21 cellular contexts compared by ENCODE assay signal in the genomic region with DNA sequence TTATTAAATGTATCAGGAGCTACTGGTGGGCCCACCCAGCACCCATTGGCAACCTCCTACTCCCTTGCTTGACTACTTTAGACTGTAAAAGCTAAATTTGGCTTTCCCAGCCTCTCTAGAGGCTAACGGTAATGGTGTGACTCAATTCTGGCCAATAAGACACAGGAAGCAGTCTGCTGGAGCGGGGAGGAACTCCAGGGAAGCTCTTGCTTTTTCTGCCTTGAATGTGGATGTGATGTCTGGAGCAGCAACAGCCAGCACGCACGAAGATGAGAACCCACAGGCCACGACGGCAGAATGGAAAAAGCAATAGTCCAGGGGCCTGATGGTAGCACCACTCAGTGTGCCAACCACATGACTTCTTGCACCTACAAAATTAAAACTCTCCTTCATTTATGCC.
A peak's percentile ranks its signal among the peaks of the same experiment; 100 is the strongest.
DNase-seq lines count a peak whose midpoint lies in the region; ATAC-seq and TF ChIP-seq lines count a peak whose summit lies in the region.
"Had no signal": no experiment of that assay in that cellular context is flagged by ENCODE, and none has a peak within 500 bp of the region (broad histone marks: within the 10 kb centered on the region; RNA-seq: fewer than 3 reads in every experiment).

No MANE protein-coding gene starts in this region.

- no peak overlapping the region for H3K4me3 ChIP-seq in BLaER1 treated with 17β-estradiol and CSF1 and Interleukin-3, amounts not matched to agents 10 nM and 100 nM
- H3K4me3 ChIP-seq in astrocyte of the spinal cord (ENCODE audit: low read depth, low read length) (no peak overlapping the region), foreskin fibroblast (ENCODE audit: low read depth in 1 of 2, low read length in 2 of 2) (no peak overlapping the region)
- H3K4me3 ChIP-seq: GM23338, thoracic aorta had no signal

- no peaks in the 10 kb centered on the region for H4K20me1 ChIP-seq in BLaER1 treated with 17β-estradiol and CSF1 and Interleukin-3, amounts not matched to agents 10 nM and 100 nM

- H3K9me3 ChIP-seq in BLaER1 treated with 17β-estradiol and CSF1 and Interleukin-3, amounts not matched to agents 10 nM and 100 nM (replicated peaks in 1 of 11), result no peaks in the 10 kb centered on the region
- H3K9me3 ChIP-seq: thoracic aorta had no signal

- H3K36me3 ChIP-seq in BLaER1 treated with 17β-estradiol and CSF1 and Interleukin-3, amounts not matched to agents 10 nM and 100 nM, result no peaks in the 10 kb centered on the region
- H3K36me3 ChIP-seq: thoracic aorta had no signal

- no peak for ATAC-seq in HG02938 (IDR thresholded peaks at IDR 0.05; ENCODE audit: unreplicated experiment)
- ATAC-seq: activated T-helper 17 cell treated with anti-CD3 and anti-CD28 coated beads, Interleukin-2, amount 50 U/mL, for 72 hours; naive thymus-derived CD4-positive, alpha-beta T cell; stimulated activated naive B cell treated with anti-CD40 and anti-IgM and Interleukin-4, amounts not matched to agents 10 μg/mL and 1 μg/mL and 100 μg/mL, for 72 hours had no signal

- TF ChIP-seq CTCF in astrocyte of the spinal cord (IDR thresholded peaks at IDR 0.05; ENCODE audit: low read depth, low read length) (no peak), foreskin fibroblast (IDR thresholded peaks at IDR 0.05; ENCODE audit: low read depth, low read length) (no peak), GM13976 (IDR thresholded peaks at IDR 0.05; ENCODE audit: borderline replicate concordance, control extremely low read depth, extremely low read depth, insufficient read depth, missing control alignments) (no peak)

- peak overlapping the region; percentile 33 to 73 (median 55) for H3K4me2 ChIP-seq in BLaER1 treated with 17β-estradiol and CSF1 and Interleukin-3, amounts not matched to agents 10 nM and 100 nM

- DNase-seq in KBM-7 (peak; percentile 40), astrocyte of the spinal cord (ENCODE audit: low read depth, low spot score) (peak; percentile 17), foreskin fibroblast (peak; percentile 3 to 16), GM13976 (ENCODE audit: low spot score) (no peak), SHP77 treated with DMSO at 0.1 percent for 48 hours (lab: John Stamatoyannopoulos, UW) (no peak)
- DNase-seq in stimulated activated CD8-positive, alpha-beta memory T cell treated with anti-CD3 and anti-CD28 coated beads, Interleukin-4, amount 100 ng/mL, for 48 hours, result no peak
- DNase-seq: activated CD4-positive, alpha-beta T cell treated with anti-CD3 and anti-CD28 coated beads, Interleukin-2, amount 50 U/mL, for 4 hours; activated CD8-positive, alpha-beta memory T cell treated with anti-CD3 and anti-CD28 coated beads, Interleukin-2, amount 50 U/mL, for 4 hours; Calu3; foreskin melanocyte; Karpas-422; naive thymus-derived CD4-positive, alpha-beta T cell; NCI-H2081; NCI-H226; stimulated activated naive B cell treated with anti-CD40 and anti-IgM and Interleukin-4, amounts not matched to agents 10 μg/mL and 1 μg/mL and 100 μg/mL, for 72 hours had no signal

- H3K27me3 ChIP-seq in BLaER1 treated with 17β-estradiol and CSF1 and Interleukin-3, amounts not matched to agents 10 nM and 100 nM, result no peaks in the 10 kb centered on the region

- H3K4me1 ChIP-seq in BLaER1 treated with 17β-estradiol and CSF1 and Interleukin-3, amounts not matched to agents 10 nM and 100 nM, result peaks cover 21 to 32% (median 25%) of the 10 kb centered on the region in 10 experiments

- in situ Hi-C loops in KBM-7 (cut with MboI; ENCODE audit: low pct_unique_long_range_greater_than_20kb, low sequenced_read_pairs) (no loop called here), astrocyte of the spinal cord (cut with HindIII; ENCODE audit: low sequenced_read_pairs) (no loop called here), GM13976 (cut with MboI; ENCODE audit: low sequenced_read_pairs, unreplicated experiment) (no loop called here)

- H3K27ac ChIP-seq in BLaER1 treated with 17β-estradiol and CSF1 and Interleukin-3, amounts not matched to agents 10 nM and 100 nM, result no peak overlapping the region
- H3K27ac ChIP-seq: C4-2B, thoracic aorta had no signal

- no peak overlapping the region for H3K9ac ChIP-seq in BLaER1 treated with 17β-estradiol and CSF1 and Interleukin-3, amounts not matched to agents 10 nM and 100 nM

Comparison
In these comparisons a context has a peak if more than half of its experiments do, and no peak if none do; other contexts are left out.
1. DNase-seq: peak in KBM-7 (single experiment), astrocyte of the spinal cord (single experiment) and foreskin fibroblast (2 of 2); none in stimulated activated CD8-positive, alpha-beta memory T cell treated with anti-CD3 and anti-CD28 coated beads, Interleukin-4, amount 100 ng/mL, for 48 hours (single experiment), GM13976 (single experiment) and SHP77 treated with DMSO at 0.1 percent for 48 hours (single experiment).